Comparison of ENCODE assay signal across 18 cellular contexts in genomic region chr9:130470950-130471349, GRCh38. TPM values are rescaled to one million over a fixed set of nuclear protein-coding genes. Genes with fewer than 3 reads are reported as not detected.
DNase-seq lines count a peak whose midpoint lies in the region; ATAC-seq, FAIRE-seq and TF ChIP-seq lines count a peak whose summit lies in the region.
"Had no signal": no experiment of that assay in that cellular context is flagged by ENCODE, and none has a peak within 500 bp of the region (broad histone marks: within the 10 kb centered on the region; RNA-seq: fewer than 3 reads in every experiment).

No MANE protein-coding gene starts in this region.

- no peak overlapping the region for H3K4me3 ChIP-seq in A549
- H3K4me3 ChIP-seq in SJCRH30, result no peak overlapping the region
- no peak overlapping the region for H3K4me3 ChIP-seq in K562
- H3K4me3 ChIP-seq: GM23338 had no signal

- peaks cover 8% of the 10 kb centered on the region; the same call in 1 of the 2 replicates for H4K20me1 ChIP-seq in K562 (replicated peaks; ENCODE audit: control insufficient read depth, insufficient read depth, low read length)

- H3K9ac ChIP-seq in K562 (ENCODE audit: insufficient read depth in 1 of 2, low read depth in 2 of 2, low read length in 2 of 2), result no peak overlapping the region

- no peak for FAIRE-seq in A549 (lab: Jason Lieb, UNC)
- FAIRE-seq in K562 (lab: Jason Lieb, UNC), result no peak
- FAIRE-seq: GM12891, GM18507 had no signal

- 55% methylated on average over 5 of the region's 12 CpGs for WGBS in A549 (ENCODE audit: missing lambda C conversion rate)
- WGBS in K562 (ENCODE audit: insufficient coverage, low coverage, missing lambda C conversion rate), result 18% methylated on average over 11 of the region's 12 CpGs

- intact Hi-C loops in K562 (cut with micrococcal nuclease), result no loop called here

- no peak overlapping the region for H2AFZ ChIP-seq in K562 (ENCODE audit: low read depth, low read length)
- H2AFZ ChIP-seq: GM23338 had no signal

- TF ChIP-seq RAD21 in A549 (conservative IDR thresholded peaks at IDR 0.05 in 1 of 2, IDR thresholded peaks at IDR 0.05 in 1 of 2), result no peak
- no peak for TF ChIP-seq RAD21 in K562 (CRISPR knock-in tag; conservative IDR thresholded peaks at IDR 0.05 in 1 of 2, IDR thresholded peaks at IDR 0.05 in 1 of 2)

- H3K79me2 ChIP-seq in K562 (ENCODE audit: control insufficient read depth, insufficient read depth, low read length), result no peaks in the 10 kb centered on the region

- DNase-seq in A549 (ENCODE audit: low read depth in 1 of 2, low spot score in 1 of 2) (no peak), SJCRH30 (no peak), K562 (ENCODE audit: extremely low read depth in 1 of 4, low spot score in 3 of 4) (no peak), foreskin keratinocyte (no peak), NCI-H526 treated with DMSO at 0.1 percent for 48 hours (lab: John Stamatoyannopoulos, UW) (no peak)
- no peak for DNase-seq in stimulated activated CD4-positive, alpha-beta T cell treated with anti-CD3 and anti-CD28 coated beads, Interleukin-4, amount 100 ng/mL, for 4 hours
- DNase-seq: 8988T; C1 segment of cervical spinal cord; Calu3; CD4-positive, alpha-beta memory T cell; COR-L47; DMS53; GF-D8; H9 had no signal

- no peaks in the 10 kb centered on the region for H3K27me3 ChIP-seq in SJCRH30
- H3K27me3 ChIP-seq in K562 (ENCODE audit: control insufficient read depth in 2 of 2, insufficient read depth in 2 of 2, low read length in 2 of 2), result peaks cover 3 to 52% of the 10 kb centered on the region in 2 experiments; a peak in 4 of 5 replicates
- H3K27me3 ChIP-seq in foreskin keratinocyte, result no peaks in the 10 kb centered on the region

- H3K4me2 ChIP-seq in A549 (no peak overlapping the region), K562 (ENCODE audit: insufficient read depth, low read length) (no peak overlapping the region)
- H3K4me2 ChIP-seq: GM23338 had no signal

- in situ Hi-C loops in K562 (cut with MboI), result no loop called here

- TF ChIP-seq POLR2A in A549 (IDR thresholded peaks at IDR 0.05; ENCODE audit: low read length), result no peak
- no peak for TF ChIP-seq POLR2A in K562 (conservative IDR thresholded peaks at IDR 0.05)

- POLR2A ChIA-PET in A549 (lab: Yijun Ruan, JAX) (no interaction called here), K562 (lab: Yijun Ruan, JAX) (interaction anchor here (1.2 kb wide), 1 partner anchor 10 kb away, joined by 4 read pairs; no protein-coding TSS in a partner anchor)

- no TSS peak for BruUV-seq in K562 (replicated peaks; lab: Mats Ljungman, UMichigan)

- no peak for TF ChIP-seq CTCF in A549 (IDR thresholded peaks at IDR 0.05)
- TF ChIP-seq CTCF in K562 (IDR thresholded peaks at IDR 0.05 in 2 of 3, conservative IDR thresholded peaks at IDR 0.05 in 1 of 3; ENCODE audit: insufficient read depth in 2 of 3, low read depth in 1 of 3, low read length in 3 of 3), result no peak
- TF ChIP-seq CTCF in foreskin keratinocyte (conservative IDR thresholded peaks at IDR 0.05), result no peak

- H3K4me1 ChIP-seq in A549, result no peaks in the 10 kb centered on the region
- peaks cover 88% of the 10 kb centered on the region for H3K4me1 ChIP-seq in SJCRH30
- H3K4me1 ChIP-seq in K562 (replicated peaks in 1 of 2; ENCODE audit: control insufficient read depth in 2 of 2, insufficient read depth in 2 of 2, low read length in 2 of 2), result peaks cover 0 to 48% of the 10 kb centered on the region in 2 experiments; a peak in 2 of 5 replicates
- no peaks in the 10 kb centered on the region for H3K4me1 ChIP-seq in foreskin keratinocyte

- no peak for ATAC-seq in A549
- ATAC-seq in K562, result no peak
- ATAC-seq in foreskin keratinocyte, result no peak
- ATAC-seq: HCT116 had no signal

- no peaks in the 10 kb centered on the region for H3K9me1 ChIP-seq in K562 (ENCODE audit: control insufficient read depth, insufficient read depth, low read length)

- no peaks in the 10 kb centered on the region for H3K36me3 ChIP-seq in SJCRH30
- H3K36me3 ChIP-seq in K562 (ENCODE audit: control insufficient read depth, insufficient read depth, low read length), result no peaks in the 10 kb centered on the region

- TF ChIP-seq EP300 in A549 (IDR thresholded peaks at IDR 0.05) (no peak), K562 (IDR thresholded peaks at IDR 0.05; ENCODE audit: low read length) (no peak)

- CTCF ChIA-PET in A549 (lab: Yijun Ruan, JAX) (interaction anchor here (6.7 to 17.4 kb wide), 2 partner anchors 9 to 213 kb away, joined by 56 to 453 read pairs; no protein-coding TSS in a partner anchor), K562 (lab: Yijun Ruan, JAX; ENCODE audit: low intra/inter-chr PET ratio) (no interaction called here)

- no peaks in the 10 kb centered on the region for H3K9me3 ChIP-seq in A549
- no peaks in the 10 kb centered on the region for H3K9me3 ChIP-seq in SJCRH30 (replicated peaks)
- H3K9me3 ChIP-seq in K562 (replicated peaks; ENCODE audit: control insufficient read depth, insufficient read depth, low read depth, low read length), result no peaks in the 10 kb centered on the region

- H3K27ac ChIP-seq in A549 (no peak overlapping the region), SJCRH30 (peak overlapping the region; percentile 100), K562 (ENCODE audit: extremely low read depth, low read depth, low read length) (no peak overlapping the region), foreskin keratinocyte (no peak overlapping the region)

TF ChIP-seq in A549, 52 proteins besides CTCF, POLR2A, EP300 and RAD21:
- TF ChIP-seq MAZ (IDR thresholded peaks at IDR 0.05; ENCODE audit: borderline replicate concordance, low read depth, low read length) (no peak), ZFP36 (IDR thresholded peaks at IDR 0.05; ENCODE audit: borderline replicate concordance, partially characterized antibody) (peak; percentile 52)
TF ChIP-seq in A549: peak in this region for 1.

TF ChIP-seq in K562, 482 proteins besides CTCF, POLR2A, EP300 and RAD21:
- peak; percentile 91 for TF ChIP-seq ZFP36 (IDR thresholded peaks at IDR 0.05; ENCODE audit: low read depth, low read length, partially characterized antibody)
- peak; percentile 44 for TF ChIP-seq RBM25 (IDR thresholded peaks at IDR 0.05; ENCODE audit: low read depth, low read length, severe bottlenecking)
- no peak for TF ChIP-seq MCM7 (IDR thresholded peaks at IDR 0.05)

RNA-seq across cellular contexts. Expression of gene ASS1, which starts 26.2 kb away (rescaled TPM):
- polyA plus RNA-seq in A549 (2011; rRNA removed) (32.5 and 36.9 TPM in 2 replicates), A549 (2017; fragmentation: RNase III; extraction: RNeasy Plus Mini Kit Qiagen cat#74134 plus additional on column Dnase treatment) (11.3 to 12.9 TPM (median 11.8 TPM) in 3 replicates), K562 (2011; rRNA removed) (2.9 and 4.7 TPM in 2 replicates), K562 (2014; fragmentation: Illumina TruSeq; extraction: Trizol) (5.7 and 5.9 TPM in 2 replicates), K562 (2014; fragmentation: Nextera tagmentation; extraction: Ambion mirVana) (1 to 10 TPM; 1.7 to 3.6 TPM), K562 (2014; rRNA removed) (3.8 and 6.5 TPM in 2 replicates), foreskin keratinocyte (40.9 and 66.4 TPM in 2 replicates)
- 13.7 and 16.0 TPM in 2 replicates for polyA plus RNA-seq in A549 (2012; cell fraction: cytosol; rRNA removed)
- 8.3 and 11.0 TPM in 2 replicates for polyA plus RNA-seq in A549 (2012; cell fraction: nucleus; rRNA removed)
- 17.1 and 24.9 TPM in 2 replicates for polyA minus RNA-seq in A549 (2011; rRNA and poly(A)+ RNA removed)
- total RNA-seq in SJCRH30 (2014; rRNA removed; shearing (Covaris generic)), result 1,949 and 1,974 TPM in 2 replicates
- 1.7 and 3.4 TPM in 2 replicates for total RNA-seq in K562 (2011; cell fraction: chromatin; rRNA removed; ENCODE audit: low replicate concordance)
- 2.6 and 4.0 TPM in 2 replicates for total RNA-seq in K562 (2011; cell fraction: nucleolus; rRNA removed)
- total RNA-seq in K562 (2011; cell fraction: nucleoplasm; rRNA removed), result 1.6 and 2.4 TPM in 2 replicates
- total RNA-seq in K562 (2014; rRNA removed) (4.6 and 4.8 TPM in 2 replicates), K562 (2014; rRNA removed; fragmentation: Illumina TruSeq; extraction: Trizol) (2.2 and 4.2 TPM in 2 replicates), K562 (2015; rRNA removed; fragmentation: Illumina TruSeq; extraction: Trizol) (1.5 and 1.7 TPM in 2 replicates), K562 (2021) (3.7 TPM in 2 replicates), foreskin keratinocyte (40.8 and 62.6 TPM in 2 replicates)
- polyA plus RNA-seq in K562 (2011; cell fraction: cytosol; rRNA removed), result 3.0 and 5.3 TPM in 2 replicates
- polyA plus RNA-seq in K562 (2011; cell fraction: nucleus; rRNA removed), result 1.8 and 3.1 TPM in 2 replicates
- 2.6 and 82.8 TPM in 2 replicates for polyA plus RNA-seq in K562 (2012)
- polyA minus RNA-seq in K562 (2011; rRNA and poly(A)+ RNA removed), result 1.8 and 4.5 TPM in 2 replicates
- polyA minus RNA-seq in K562 (2011; cell fraction: cytosol; rRNA and poly(A)+ RNA removed), result 13.4 and 14.5 TPM in 2 replicates
- 2.6 and 3.0 TPM in 2 replicates for polyA minus RNA-seq in K562 (2011; cell fraction: nucleus; rRNA and poly(A)+ RNA removed)
- total RNA-seq: CD4-positive, alpha-beta memory T cell had no signal
- polyA plus RNA-seq: CD4-positive, alpha-beta memory T cell had no signal

Comparison
In these comparisons a context has a peak if more than half of its experiments do, and no peak if none do; other contexts are left out.
1. RNA of gene ASS1, which starts 26.2 kb away (total RNA-seq): 1,949 to 1,974 TPM in SJCRH30; 40.8 to 62.6 TPM in foreskin keratinocyte and 1.5 to 4.8 TPM in K562; every median in the first group is over 10 times any median in the second.
2. Of the 35 proteins assayed by ChIP-seq in both K562 and A549: peak only in K562: none; only in A549: none; in both: ZFP36; in neither: 34.